Comparison of ENCODE assay signal across 8 cellular contexts in genomic region chr19:1825909-1826556, GRCh38. TPM values are rescaled to one million over a fixed set of nuclear protein-coding genes. Genes with fewer than 3 reads are reported as not detected.
DNase-seq lines count a peak whose midpoint lies in the region; TF ChIP-seq lines count a peak whose summit lies in the region.

No MANE protein-coding gene starts in this region.

- no peaks in the 10 kb centered on the region for H3K23me2 ChIP-seq in H9 (ENCODE audit: insufficient read length, low read depth, low read length, poor library complexity, severe bottlenecking)

- WGBS in H9 (ENCODE audit: extremely low coverage, insufficient read length, low lambda C conversion rate): no CpG with 5 or more reads among the region's 15 CpGs

- no peak overlapping the region for H3K27ac ChIP-seq in H9 (ENCODE audit: insufficient read length, low read depth, low read length)
- no peak overlapping the region for H3K27ac ChIP-seq in OCI-LY7 (ENCODE audit: low read depth, low read length, poor library complexity, severe bottlenecking)

- H3K4me3 ChIP-seq in BE2C (ENCODE audit: low read depth, low read length) (no peak overlapping the region), OCI-LY7 (ENCODE audit: low read depth, low read length, poor library complexity, severe bottlenecking) (no peak overlapping the region), fibroblast of mammary gland (ENCODE audit: control insufficient read depth, low read depth, low read length) (no peak overlapping the region)

- H3K9me3 Mint-ChIP-seq in H9: no peaks in the 10 kb centered on the region
- no peaks in the 10 kb centered on the region for H3K9me3 Mint-ChIP-seq in nephron

- no peak overlapping the region for H3T11ph ChIP-seq in H9 (ENCODE audit: low read length)

- CTCF ChIA-PET in OCI-LY7 (lab: Charles Lee; ENCODE audit: unreplicated experiment): interaction anchor here (0.7 kb wide), 1 partner anchor 12 kb away, joined by 7 read pairs; no protein-coding TSS in a partner anchor

- no peaks in the 10 kb centered on the region for H3K9me3 ChIP-seq in BE2C
- H3K9me3 ChIP-seq in H9 (ENCODE audit: control insufficient read depth, low read depth, low read length): no peaks in the 10 kb centered on the region
- H3K9me3 ChIP-seq in OCI-LY7 (ENCODE audit: low read length): no peaks in the 10 kb centered on the region

- peak overlapping the region in 2 of 3 experiments; percentile 22 to 95; a peak in 2 of 7 replicates for H3K27ac Mint-ChIP-seq in H9
- peak overlapping the region in 2 of 3 experiments; percentile 76 to 91 for H3K27ac Mint-ChIP-seq in nephron

- intact Hi-C loops in OCI-LY7 (cut with micrococcal nuclease; ENCODE audit: unreplicated experiment): no loop called here

- H3K79me1 ChIP-seq in H9 (ENCODE audit: insufficient read depth, low read depth, low read length, poor library complexity, severe bottlenecking): no peaks in the 10 kb centered on the region

- H3K56ac ChIP-seq in H9 (ENCODE audit: insufficient read length, low read depth, low read length): no peak overlapping the region

- H3K27me3 Mint-ChIP-seq in H9 (ENCODE audit: low read depth) (no peaks in the 10 kb centered on the region), nephron (ENCODE audit: low read depth) (no peaks in the 10 kb centered on the region)

- no peak overlapping the region for H3K4ac ChIP-seq in H9 (ENCODE audit: low read depth, low read length)

- no peak overlapping the region for H2AK5ac ChIP-seq in H9 (ENCODE audit: insufficient read length, low read length)

- DNase-seq in BE2C (peak; percentile 89), H9 (peak; percentile 90), OCI-LY7 (ENCODE audit: low spot score) (peak; percentile 73), fibroblast of mammary gland (ENCODE audit: low read depth) (peak; percentile 61), NCI-H1048 (lab: John Stamatoyannopoulos, UW) (no peak)
- DNase-seq in activated T-cell treated with anti-CD3 and anti-CD28 coated beads, Interleukin-2, amount 50 U/mL, for 48 hours: peak; percentile 84 to 85
- peak; percentile 23 to 79 (median 72) for DNase-seq in stimulated activated naive CD4-positive, alpha-beta T cell (lab: John Stamatoyannopoulos, UW)

- H3K4me3 Mint-ChIP-seq in H9 (peak overlapping the region in 1 of 2 experiments; percentile 38; a peak in 2 of 5 replicates), nephron (peak overlapping the region in 2 of 3 experiments; percentile 69 to 71)

- H2AFZ ChIP-seq in H9 (ENCODE audit: low read length) (no peak overlapping the region), OCI-LY7 (ENCODE audit: low read length) (no peak overlapping the region)

- H2BK5ac ChIP-seq in H9 (ENCODE audit: insufficient read length, low read length): no peak overlapping the region

- H3K79me2 ChIP-seq in H9 (ENCODE audit: insufficient read depth, low read length): peaks cover 2% of the 10 kb centered on the region; the same call in 1 of the 2 replicates
- no peaks in the 10 kb centered on the region for H3K79me2 ChIP-seq in OCI-LY7 (ENCODE audit: insufficient read depth, low read depth, low read length)

- POLR2A ChIA-PET in OCI-LY7 (lab: Charles Lee): interaction anchor here (0.6 kb wide), 1 partner anchor 387 kb away, joined by 3 read pairs; no protein-coding TSS in a partner anchor

- H4K8ac ChIP-seq in H9 (replicated peaks; ENCODE audit: insufficient read length, low read depth, low read length): no peak overlapping the region

- H3K36me3 ChIP-seq in BE2C (peaks cover 75% of the 10 kb centered on the region), OCI-LY7 (ENCODE audit: insufficient read depth, low read length) (peaks cover 88% of the 10 kb centered on the region)

- H2BK15ac ChIP-seq in H9 (ENCODE audit: low read depth, low read length): no peak overlapping the region

- H3K9me2 ChIP-seq in OCI-LY7 (ENCODE audit: insufficient read depth, low read length): no peaks in the 10 kb centered on the region

- H2BK120ac ChIP-seq in H9 (ENCODE audit: low read depth, low read length, poor library complexity, severe bottlenecking): no peak overlapping the region

- H3K14ac ChIP-seq in H9 (ENCODE audit: insufficient read depth, low read length): no peak overlapping the region

- no peak overlapping the region for H2BK20ac ChIP-seq in H9 (ENCODE audit: low read depth, low read length, poor library complexity, severe bottlenecking)

- BruUV-seq in OCI-LY7 (replicated peaks; lab: Mats Ljungman, UMichigan): no TSS peak

- peak; percentile 90 for TF ChIP-seq CTCF in BE2C (IDR thresholded peaks at IDR 0.05; ENCODE audit: low read depth, low read length)
- peak; percentile 93 for TF ChIP-seq CTCF in H9 (conservative IDR thresholded peaks at IDR 0.05)
- peak; percentile 92 for TF ChIP-seq CTCF in OCI-LY7 (conservative IDR thresholded peaks at IDR 0.05; ENCODE audit: low read length)
- peak; percentile 84 for TF ChIP-seq CTCF in fibroblast of mammary gland (conservative IDR thresholded peaks at IDR 0.05; ENCODE audit: control insufficient read depth, insufficient read depth, low read depth, low read length)
- peak; percentile 82 to 93 (median 91) for TF ChIP-seq CTCF in nephron (IDR thresholded peaks at IDR 0.05; ENCODE audit: unreplicated experiment in 3 of 3)

- H3K4me1 Mint-ChIP-seq in H9 (peaks cover 3 to 10% of the 10 kb centered on the region in 2 experiments; a peak in 2 of 4 replicates), nephron (peaks cover 4% of the 10 kb centered on the region)

- H3K18ac ChIP-seq in H9 (ENCODE audit: insufficient read length, low read depth, low read length): no peak overlapping the region

- H3K9ac ChIP-seq in H9 (ENCODE audit: extremely low read depth, insufficient read length, low read length): no peak overlapping the region

- no peaks in the 10 kb centered on the region for H4K20me1 ChIP-seq in H9 (ENCODE audit: control insufficient read depth, insufficient read depth, insufficient read length)
- H4K20me1 ChIP-seq in OCI-LY7 (ENCODE audit: insufficient read depth, low read length): no peaks in the 10 kb centered on the region

- H3K23ac ChIP-seq in H9 (ENCODE audit: insufficient read length, low read depth, low read length): no peak overlapping the region

- H4K5ac ChIP-seq in H9 (ENCODE audit: insufficient read length, low read depth, low read length): no peak overlapping the region

- H3K36me3 Mint-ChIP-seq in H9 (ENCODE audit: insufficient read depth in 1 of 3, low read depth in 3 of 3): peaks cover 6 to 38% (median 23%) of the 10 kb centered on the region in 3 experiments; a peak in 6 of 7 replicates
- peaks cover 22% of the 10 kb centered on the region for H3K36me3 Mint-ChIP-seq in nephron (ENCODE audit: low read depth)

- H3K4me1 ChIP-seq in BE2C (peaks cover 5% of the 10 kb centered on the region; the same call in 1 of the 2 replicates), H9 (ENCODE audit: insufficient read depth, low read length) (no peaks in the 10 kb centered on the region), OCI-LY7 (ENCODE audit: insufficient read depth, low read length, poor library complexity, severe bottlenecking) (no peaks in the 10 kb centered on the region)

- H4K91ac ChIP-seq in H9 (ENCODE audit: insufficient read length, low read depth, low read length): no peak overlapping the region

- no peak overlapping the region for H3K4me2 ChIP-seq in H9 (ENCODE audit: insufficient read depth, insufficient read length, low read length)
- no peak overlapping the region for H3K4me2 ChIP-seq in OCI-LY7 (ENCODE audit: low read length)

- H3K27me3 ChIP-seq in BE2C: no peaks in the 10 kb centered on the region
- H3K27me3 ChIP-seq in H9 (ENCODE audit: insufficient read depth, low read length): no peaks in the 10 kb centered on the region

- no peak overlapping the region for H2BK12ac ChIP-seq in H9 (ENCODE audit: insufficient read length, low read depth, low read length)

RNA-seq across cellular contexts. Expression of gene ATP8B3, which starts 14.0 kb away (rescaled TPM):
- polyA plus RNA-seq in BE2C (2012; ENCODE audit: insufficient read depth, insufficient read length, low read depth): 0.29 TPM
- 8.7 and 9.6 TPM in 2 replicates for total RNA-seq in H9 (2021)
- total RNA-seq in OCI-LY7 (2014; rRNA removed; shearing (Covaris generic)): 5.9 and 7.4 TPM in 2 replicates
- total RNA-seq in OCI-LY7 (2022): 19.3 and 21.2 TPM in 2 replicates

RNA-seq across cellular contexts. Expression of gene REXO1, which starts 22.2 kb away (rescaled TPM):
- 165 TPM for polyA plus RNA-seq in BE2C (2012; ENCODE audit: insufficient read depth, insufficient read length, low read depth)
- total RNA-seq in H9 (2021) (45.6 and 56.8 TPM in 2 replicates), OCI-LY7 (2022) (52.8 and 54.9 TPM in 2 replicates)
- total RNA-seq in OCI-LY7 (2014; rRNA removed; shearing (Covaris generic)): 13.9 and 24.0 TPM in 2 replicates

RNA-seq across cellular contexts. Expression of gene KLF16, which starts 37.3 kb away (rescaled TPM):
- polyA plus RNA-seq in BE2C (2012; ENCODE audit: insufficient read depth, insufficient read length, low read depth): 112 TPM
- total RNA-seq in H9 (2021) (66.5 and 66.8 TPM in 2 replicates), OCI-LY7 (2022) (39.1 and 44.4 TPM in 2 replicates)
- 9.4 and 9.6 TPM in 2 replicates for total RNA-seq in OCI-LY7 (2014; rRNA removed; shearing (Covaris generic))

RNA-seq across cellular contexts. Expression of gene ABHD17A, which starts 59.3 kb away (rescaled TPM):
- polyA plus RNA-seq in BE2C (2012; ENCODE audit: insufficient read depth, insufficient read length, low read depth): 324 TPM
- 47.5 and 50.3 TPM in 2 replicates for total RNA-seq in H9 (2021)
- total RNA-seq in OCI-LY7 (2014; rRNA removed; shearing (Covaris generic)): 98.7 and 130 TPM in 2 replicates
- 64.2 and 71.3 TPM in 2 replicates for total RNA-seq in OCI-LY7 (2022)
